ENCODE assay signal across 8 cellular contexts in genomic region chr7:100546129-100546867, GRCh38. TPM values are rescaled to one million over a fixed set of nuclear protein-coding genes. Genes with fewer than 3 reads are reported as not detected.
DNase-seq lines count a peak whose midpoint lies in the region; ATAC-seq and TF ChIP-seq lines count a peak whose summit lies in the region.

No MANE protein-coding gene starts in this region.

- TSS peak; percentile 16 for BruUV-seq in PC-3 (replicated peaks; lab: Mats Ljungman, UMichigan)

- H3K4me1 Mint-ChIP-seq in activated CD8-positive, alpha-beta memory T cell treated with anti-CD3 and anti-CD28 coated beads, Interleukin-2, amount 10 ng/mL, durations not matched to agents 7 days and 5 days = peaks cover 92% of the 10 kb centered on the region

- peaks cover 21% of the 10 kb centered on the region for H3K36me3 Mint-ChIP-seq in activated CD8-positive, alpha-beta memory T cell treated with anti-CD3 and anti-CD28 coated beads, Interleukin-2, amount 10 ng/mL, durations not matched to agents 7 days and 5 days

- peaks cover 46% of the 10 kb centered on the region for H3K4me1 ChIP-seq in PC-3 (ENCODE audit: insufficient read depth, low read length)
- H3K4me1 ChIP-seq in esophagus (ENCODE audit: control insufficient read depth in 2 of 2, insufficient read depth in 2 of 2, low read length in 1 of 2) = peaks cover 0 to 6% of the 10 kb centered on the region in 2 donors
- peaks cover 26% of the 10 kb centered on the region for H3K4me1 ChIP-seq in psoas muscle

- H3K9me2 ChIP-seq in PC-3 (replicated peaks; ENCODE audit: low read length) = no peaks in the 10 kb centered on the region

- DNase-seq in activated CD8-positive, alpha-beta memory T cell treated with anti-CD3 and anti-CD28 coated beads, Interleukin-2, amount 10 ng/mL, durations not matched to agents 7 days and 5 days = peak; percentile 59
- no peak for DNase-seq in activated CD8-positive, alpha-beta memory T cell treated with anti-CD3 and anti-CD28 coated beads for 24 hours
- DNase-seq in PC-3 = peak; percentile 45
- DNase-seq in psoas muscle = no peak
- DNase-seq in HK-2 (ENCODE audit: unreplicated experiment) = no peak
- no peak for DNase-seq in NCI-H510A treated with DMSO at 0.1 percent for 48 hours (lab: John Stamatoyannopoulos, UW)
- DNase-seq in LoVo (ENCODE audit: low spot score) = no peak

- H3K4me3 Mint-ChIP-seq in activated CD8-positive, alpha-beta memory T cell treated with anti-CD3 and anti-CD28 coated beads, Interleukin-2, amount 10 ng/mL, durations not matched to agents 7 days and 5 days = peak overlapping the region; percentile 99

- H3K4me2 ChIP-seq in PC-3 (ENCODE audit: low read length) = peak overlapping the region; percentile 72

- no peaks in the 10 kb centered on the region for H3K9me3 Mint-ChIP-seq in activated CD8-positive, alpha-beta memory T cell treated with anti-CD3 and anti-CD28 coated beads, Interleukin-2, amount 10 ng/mL, durations not matched to agents 7 days and 5 days (ENCODE audit: low read depth)

- no peaks in the 10 kb centered on the region for H3K27me3 Mint-ChIP-seq in activated CD8-positive, alpha-beta memory T cell treated with anti-CD3 and anti-CD28 coated beads, Interleukin-2, amount 10 ng/mL, durations not matched to agents 7 days and 5 days

- ATAC-seq in activated CD8-positive, alpha-beta memory T cell treated with anti-CD3 and anti-CD28 coated beads, Interleukin-2, amount 10 ng/mL, durations not matched to agents 7 days and 5 days = peak; percentile 51
- ATAC-seq in PC-3 (peak; percentile 45), psoas muscle (peak in 3 of 4 donors; percentile 12 to 22 (median 18))

- peak overlapping the region; percentile 49 for H2AFZ ChIP-seq in PC-3 (ENCODE audit: low read length)

- POLR2A ChIA-PET in PC-3 (lab: Charles Lee; ENCODE audit: unreplicated experiment) = interaction anchor here (0.8 kb wide), 1 partner anchor 40 kb away, joined by 6 read pairs; the partner anchor contains the start of genes FBXO24 and LRCH4

- CTCF ChIA-PET in activated CD8-positive, alpha-beta memory T cell treated with anti-CD3 and anti-CD28 coated beads, Interleukin-2, amount 10 ng/mL, durations not matched to agents 7 days and 5 days (lab: Charles Lee) = interaction anchor here (0.6 to 11.5 kb wide), 9 partner anchors 8 to 806 kb away, joined by 3 to 158 read pairs (median 5); partner anchors contain the start of genes FBXO24 and SLC12A9
- CTCF ChIA-PET in PC-3 (lab: Charles Lee) = interaction anchor here (0.5 to 1.2 kb wide), 4 partner anchors 8 to 40 kb away, joined by 3 to 4 read pairs (median 3); partner anchors contain the start of genes FBXO24 and LRCH4

- H3K27me3 ChIP-seq in PC-3 (ENCODE audit: low read length) = no peaks in the 10 kb centered on the region
- H3K27me3 ChIP-seq in esophagus (ENCODE audit: control insufficient read depth in 1 of 2, insufficient read depth in 2 of 2, low read length in 2 of 2) = no peaks in the 10 kb centered on the region
- no peaks in the 10 kb centered on the region for H3K27me3 ChIP-seq in psoas muscle (ENCODE audit: insufficient read depth in 3 of 3, low read length in 2 of 3)

- no peaks in the 10 kb centered on the region for H4K20me1 ChIP-seq in PC-3 (ENCODE audit: low read length)

- peaks cover 4% of the 10 kb centered on the region; the same call in 1 of the 2 replicates for H3K36me3 ChIP-seq in PC-3 (ENCODE audit: low read depth, low read length)
- no peaks in the 10 kb centered on the region for H3K36me3 ChIP-seq in esophagus (ENCODE audit: control insufficient read depth in 2 of 2, insufficient read depth in 2 of 2, low read length in 1 of 2)
- peaks cover 0 to 13% of the 10 kb centered on the region in 2 donors for H3K36me3 ChIP-seq in psoas muscle (ENCODE audit: insufficient read depth in 1 of 2, low read depth in 1 of 2)

- H3F3A ChIP-seq in PC-3 (ENCODE audit: low read length, unreplicated experiment) = peaks cover 12% of the 10 kb centered on the region

- intact Hi-C loops in PC-3 (cut with micrococcal nuclease) (no loop called here), psoas muscle (cut with DNase I) (loop anchor here (2.0 to 5.0 kb wide), 2 partner anchors 13 to 69 kb away; partner anchors contain the start of gene TSC22D4 (in 1 of the 2))

- H3K4me3 ChIP-seq in PC-3 (ENCODE audit: low read length) (peak overlapping the region; percentile 14; the same call in 1 of the 2 replicates), esophagus (ENCODE audit: low read depth in 1 of 2, low read length in 2 of 2) (no peak overlapping the region), psoas muscle (no peak overlapping the region)

- H3K27ac ChIP-seq in PC-3 (ENCODE audit: low read length) (peak overlapping the region; percentile 83), esophagus (ENCODE audit: low read depth in 2 of 2, low read length in 1 of 2) (peak overlapping the region; percentile 93 to 97), psoas muscle (peak overlapping the region; percentile 71)

- H3K27ac Mint-ChIP-seq in activated CD8-positive, alpha-beta memory T cell treated with anti-CD3 and anti-CD28 coated beads, Interleukin-2, amount 10 ng/mL, durations not matched to agents 7 days and 5 days = peak overlapping the region; percentile 95

- H3K9me3 ChIP-seq in PC-3 (ENCODE audit: low read length) = no peaks in the 10 kb centered on the region
- H3K9me3 ChIP-seq in esophagus (ENCODE audit: control insufficient read depth in 2 of 2, insufficient read depth in 1 of 2, low read depth in 1 of 2, low read length in 1 of 2) = no peaks in the 10 kb centered on the region
- no peaks in the 10 kb centered on the region for H3K9me3 ChIP-seq in psoas muscle

- no peak for TF ChIP-seq CTCF in PC-3 (conservative IDR thresholded peaks at IDR 0.05; ENCODE audit: low read depth, low read length)
- TF ChIP-seq CTCF in psoas muscle (IDR thresholded peaks at IDR 0.05) = no peak

- 31 to 33% methylated on average over 9 of the region's 9 CpGs for WGBS in esophagus, 2 donors
- 71 to 84% (median 80%) methylated on average over 9 of the region's 9 CpGs for WGBS in psoas muscle, 3 donors

- H3K9ac ChIP-seq in PC-3 (ENCODE audit: low read length) = no peak overlapping the region

- H3K79me2 ChIP-seq in PC-3 (ENCODE audit: low read length) = peaks cover 32% of the 10 kb centered on the region

RNA-seq across cellular contexts. Expression of gene AGFG2, which starts 7.3 kb away (rescaled TPM):
- total RNA-seq in activated CD8-positive, alpha-beta memory T cell treated with anti-CD3 and anti-CD28 coated beads, Interleukin-2, amount 10 ng/mL, durations not matched to agents 7 days and 5 days = 10 to 100 TPM; 61.4 to 82.5 TPM
- total RNA-seq in PC-3 (2014; rRNA removed) (16.9 and 18.2 TPM in 2 replicates), psoas muscle (10 to 100 TPM in 1 of 4 donors, 1 to 10 TPM in 3; 5.3 to 14.7 (median 8.0) TPM)
- polyA plus RNA-seq in esophagus (10 to 100 TPM; 15.8 to 37.9 TPM), psoas muscle (10 to 100 TPM in 1 of 3 donors, 1 to 10 TPM in 2; 4.8 to 12.6 (median 8.9) TPM)

RNA-seq across cellular contexts. Expression of gene SAP25, which starts 27.4 kb away (rescaled TPM):
- 10 to 100 TPM; 18.2 to 26.3 TPM for total RNA-seq in activated CD8-positive, alpha-beta memory T cell treated with anti-CD3 and anti-CD28 coated beads, Interleukin-2, amount 10 ng/mL, durations not matched to agents 7 days and 5 days
- total RNA-seq in PC-3 (2014; rRNA removed) (0.22 and 0.52 TPM in 2 replicates), psoas muscle (1 to 10 TPM in 1 of 4 donors, under 1 TPM in 2, not detected in 1; 0.59 to 1.9 (median 0.59) TPM)
- polyA plus RNA-seq in esophagus (1 to 10 TPM; 1.5 to 3.3 TPM), psoas muscle (under 1 TPM in 2 of 3 donors, not detected in 1; 0.21 to 0.40 TPM)

RNA-seq across cellular contexts. Expression of gene LRCH4, which starts 39.6 kb away (rescaled TPM):
- total RNA-seq in activated CD8-positive, alpha-beta memory T cell treated with anti-CD3 and anti-CD28 coated beads, Interleukin-2, amount 10 ng/mL, durations not matched to agents 7 days and 5 days = 100 to 1,000 TPM; 155 to 178 TPM
- total RNA-seq in PC-3 (2014; rRNA removed) (15.6 and 28.7 TPM in 2 replicates), psoas muscle (10 to 100 TPM; 32.5 to 41.5 (median 34.1) TPM)
- polyA plus RNA-seq in esophagus (10 to 100 TPM; 32.3 to 73.4 TPM), psoas muscle (10 to 100 TPM; 16.7 to 35.2 (median 28.5) TPM)

RNA-seq across cellular contexts. Expression of gene FBXO24, which starts 39.8 kb away (rescaled TPM):
- 1 to 10 TPM in 1 of 2 experiments, under 1 TPM in 1; 0.80 to 1.3 TPM for total RNA-seq in activated CD8-positive, alpha-beta memory T cell treated with anti-CD3 and anti-CD28 coated beads, Interleukin-2, amount 10 ng/mL, durations not matched to agents 7 days and 5 days
- total RNA-seq in PC-3 (2014; rRNA removed) (0.40 TPM in 1 of 2 replicates, not detected in the other), psoas muscle (1 to 10 TPM in 1 of 4 donors, under 1 TPM in 3; 0.13 to 1.1 (median 0.31) TPM)
- polyA plus RNA-seq in esophagus (under 1 TPM; 0.33 to 0.81 TPM), psoas muscle (under 1 TPM; 0.18 to 0.55 (median 0.23) TPM)

RNA-seq across cellular contexts. Expression of gene PCOLCE, which starts 55.9 kb away (rescaled TPM):
- 10 to 100 TPM in 1 of 2 experiments, 1 to 10 TPM in 1; 9.2 to 11.6 TPM for total RNA-seq in activated CD8-positive, alpha-beta memory T cell treated with anti-CD3 and anti-CD28 coated beads, Interleukin-2, amount 10 ng/mL, durations not matched to agents 7 days and 5 days
- total RNA-seq in PC-3 (2014; rRNA removed) (8.6 and 16.3 TPM in 2 replicates), psoas muscle (10 to 100 TPM in 2 of 4 donors, 1 to 10 TPM in 2; 6.2 to 16.9 (median 9.7) TPM)
- polyA plus RNA-seq in esophagus (10 to 100 TPM in 1 of 2 donors, 1 to 10 TPM in 1; 9.9 to 11.0 TPM), psoas muscle (10 to 100 TPM in 1 of 3 donors, 1 to 10 TPM in 2; 4.2 to 11.5 (median 7.7) TPM)

Comparison
In these comparisons a context has a peak if more than half of its experiments do, and no peak if none do; other contexts are left out.
1. DNase-seq: peak in activated CD8-positive, alpha-beta memory T cell treated with anti-CD3 and anti-CD28 coated beads, Interleukin-2, amount 10 ng/mL, durations not matched to agents 7 days and 5 days (single experiment) and PC-3 (single experiment); none in activated CD8-positive, alpha-beta memory T cell treated with anti-CD3 and anti-CD28 coated beads for 24 hours (single experiment), psoas muscle (0 of 2), HK-2 (single experiment), NCI-H510A treated with DMSO at 0.1 percent for 48 hours (single experiment) and LoVo (single experiment).
2. RNA of gene SAP25, which starts 27.4 kb away (total RNA-seq): 18.2 to 26.3 TPM in activated CD8-positive, alpha-beta memory T cell treated with anti-CD3 and anti-CD28 coated beads, Interleukin-2, amount 10 ng/mL, durations not matched to agents 7 days and 5 days; 0.59 to 1.9 TPM in psoas muscle and 0.22 to 0.52 TPM in PC-3; every median in the first group is over 4 times any median in the second.
3. Peak in every context shown above with its lines, with median percentiles within 50 percentile points of each other: ATAC-seq and H3K27ac ChIP-seq.